ENCODE assay signal across 8 cellular contexts in the genomic region with DNA sequence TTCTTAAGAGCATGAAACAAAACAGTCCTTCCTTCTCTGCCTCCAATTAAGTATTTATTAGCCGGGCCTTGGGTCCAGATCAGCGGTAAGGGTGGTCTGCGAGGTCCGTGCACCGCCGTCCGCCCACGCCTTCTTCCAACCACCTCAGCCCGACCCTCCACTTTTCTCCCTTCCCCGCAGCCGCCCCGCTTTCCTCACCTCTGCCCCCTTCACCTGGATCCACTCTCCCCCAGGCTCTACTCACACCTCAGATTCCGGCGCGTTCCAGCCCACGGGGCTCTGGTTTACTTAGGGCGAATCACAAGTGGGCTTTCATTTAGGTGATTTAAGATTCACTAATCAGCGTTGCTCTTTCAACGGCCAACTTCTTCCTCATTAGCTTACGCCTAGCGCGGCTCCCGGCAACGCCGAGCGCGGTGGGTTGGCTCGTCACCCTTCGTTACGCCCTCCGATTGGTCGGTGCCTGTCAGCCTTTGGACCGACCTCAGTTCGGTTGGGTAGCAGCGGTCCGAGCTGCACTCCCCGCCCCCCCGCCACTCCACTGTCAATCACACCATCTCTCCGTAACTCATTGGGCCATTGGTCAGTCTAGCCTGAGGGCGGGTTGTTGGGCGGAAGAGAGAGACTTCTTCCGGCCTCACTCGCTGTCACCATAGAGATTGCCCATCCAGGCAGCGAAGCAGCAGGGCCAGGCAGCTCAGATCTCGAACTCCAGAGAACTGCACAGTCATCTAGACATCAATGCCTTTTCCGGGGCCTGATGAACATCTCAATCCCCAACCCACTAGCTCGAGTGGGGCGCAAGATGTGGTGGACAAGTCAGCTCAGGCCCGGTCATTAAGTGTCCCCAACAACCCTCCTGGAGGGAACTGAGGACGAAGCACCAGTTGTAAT. TPM values are rescaled to one million over a fixed set of nuclear protein-coding genes. Genes with fewer than 3 reads are reported as not detected.
DNase-seq lines count a peak whose midpoint lies in the region; ATAC-seq, FAIRE-seq and TF ChIP-seq lines count a peak whose summit lies in the region.

A gene (minus strand): TSS at position 286 of the 894 bp plus-strand sequence. CDS start 9,385 bp downstream, outside the sequence.

- peak within 1 kb of the TSS; percentile 33 for H2BK5ac ChIP-seq in IMR-90 (ENCODE audit: low read depth, low read length, poor library complexity, severe bottlenecking)

- no peaks in the 10 kb centered on the region; the same call in 1 of the 2 replicates for H3K9me1 ChIP-seq in IMR-90 (ENCODE audit: insufficient read depth, low read length)
- no peaks in the 10 kb centered on the region for H3K9me1 ChIP-seq in endothelial cell of umbilical vein (replicated peaks; ENCODE audit: control insufficient read depth, extremely low read depth, insufficient read depth, low read length)

- H4K20me1 ChIP-seq in IMR-90 (ENCODE audit: insufficient read depth, low read length) (no peaks in the 10 kb centered on the region), endothelial cell of umbilical vein (replicated peaks; ENCODE audit: control insufficient read depth, extremely low read depth, insufficient read depth, low read length) (no peaks in the 10 kb centered on the region)

- H3K23ac ChIP-seq in IMR-90 (ENCODE audit: low read depth, low read length), result peak within 1 kb of the TSS; percentile 73

- H3K18ac ChIP-seq in IMR-90 (ENCODE audit: low read depth, low read length), result peak within 1 kb of the TSS; percentile 26

- peak; percentile 99 for FAIRE-seq in endothelial cell of umbilical vein (lab: Jason Lieb, UNC)

- H3K27ac ChIP-seq in IMR-90 (ENCODE audit: insufficient read depth, low read length) (peak within 1 kb of the TSS; percentile 62), endothelial cell of umbilical vein (ENCODE audit: insufficient read depth, low read depth, low read length) (peak within 1 kb of the TSS; percentile 10)

- no peak within 1 kb of the TSS; the same call in 2 of the 3 replicates for H2BK15ac ChIP-seq in IMR-90 (ENCODE audit: low read depth, low read length)

- H3K4me1 ChIP-seq in IMR-90 (ENCODE audit: control insufficient read depth, insufficient read depth, low read length) (peaks cover 7% of the 10 kb centered on the region), endothelial cell of umbilical vein (ENCODE audit: control insufficient read depth, extremely low read depth, insufficient read depth, low read length) (peaks cover 6% of the 10 kb centered on the region)

- peak within 1 kb of the TSS; percentile 93 to 98 for H4K8ac ChIP-seq in IMR-90 (ENCODE audit: low read depth in 2 of 2, low read length in 2 of 2)

- peak within 1 kb of the TSS; percentile 56 for H2AK5ac ChIP-seq in IMR-90 (ENCODE audit: low read depth, low read length)

- DNase-seq in DMS 273 (lab: John Stamatoyannopoulos, UW; ENCODE audit: unreplicated experiment) (peak; percentile 98), IMR-90 (peak; percentile 99), OCI-M1 (lab: John Stamatoyannopoulos, UW) (peak; percentile 100), activated T-cell treated with anti-CD3 and anti-CD28 coated beads for 24 hours (ENCODE audit: low read depth) (peak; percentile 97), endothelial cell of umbilical vein (ENCODE audit: low read depth, low spot score) (peak; percentile 100), midbrain (lab: John Stamatoyannopoulos, UW) (peak; percentile 100)
- peak; percentile 89 to 91 for DNase-seq in stimulated activated CD8-positive, alpha-beta memory T cell treated with anti-CD3 and anti-CD28 coated beads, Interleukin-2, amount 100 ng/mL, for 1 hour (ENCODE audit: low read depth in 2 of 2)

- no peak within 1 kb of the TSS for H2BK20ac ChIP-seq in IMR-90 (ENCODE audit: low read depth, low read length)

- dilution Hi-C loops in IMR-90 (cut with HindIII; ENCODE audit: low sequenced_read_pairs, unreplicated experiment) (no loop called here), endothelial cell of umbilical vein (cut with MboI; ENCODE audit: extremely low pct_ligation_motif_present, low sequenced_read_pairs) (no loop called here)

- no peaks in the 10 kb centered on the region for H3K36me3 ChIP-seq in IMR-90 (ENCODE audit: control insufficient read depth, insufficient read depth, low read length)
- no peaks in the 10 kb centered on the region for H3K36me3 ChIP-seq in endothelial cell of umbilical vein (ENCODE audit: control insufficient read depth in 2 of 2, extremely low read depth in 1 of 2, insufficient read depth in 2 of 2, low read length in 2 of 2)

- peak within 1 kb of the TSS; percentile 98 for H4K5ac ChIP-seq in IMR-90 (ENCODE audit: low read depth, low read length)

- no TSS peak for BruUV-seq in IMR-90 (replicated peaks; lab: Mats Ljungman, UMichigan)
- BruUV-seq in endothelial cell of umbilical vein (replicated peaks; lab: Mats Ljungman, UMichigan), result no TSS peak

- peak within 1 kb of the TSS; percentile 91 for H3K14ac ChIP-seq in IMR-90 (replicated peaks; ENCODE audit: low read depth, low read length)

- POLR2A ChIA-PET in IMR-90 (lab: Charles Lee; ENCODE audit: unreplicated experiment) (interaction anchor here (0.7 to 1.4 kb wide), 3 partner anchors 13 to 20 kb away, joined by 3 read pairs; no protein-coding TSS in a partner anchor), endothelial cell of umbilical vein (lab: Charles Lee) (interaction anchor here (0.7 to 1.0 kb wide), 2 partner anchors 13 to 236 kb away, joined by 3 read pairs; no protein-coding TSS in a partner anchor)

- CTCF ChIA-PET in IMR-90 (lab: Yijun Ruan, JAX) (interaction anchor here (0.6 to 1.7 kb wide), 2 partner anchors 40 to 234 kb away, joined by 3 to 6 read pairs; no protein-coding TSS in a partner anchor), endothelial cell of umbilical vein (lab: Charles Lee) (interaction anchor here (0.6 to 4.1 kb wide), 13 partner anchors 8 to 322 kb away, joined by 3 to 17 read pairs (median 4); no protein-coding TSS in a partner anchor)

- H3K79me1 ChIP-seq in IMR-90 (ENCODE audit: low read depth in 1 of 2, low read length in 2 of 2), result peaks cover 3 to 16% of the 10 kb centered on the region in 2 experiments; a peak in 2 of 4 replicates

- peaks cover 2% of the 10 kb centered on the region for H3K79me2 ChIP-seq in endothelial cell of umbilical vein (ENCODE audit: control insufficient read depth, insufficient read depth, low read length)

- TF ChIP-seq CTCF in IMR-90 (conservative IDR thresholded peaks at IDR 0.05; ENCODE audit: low read depth, low read length), result no peak
- TF ChIP-seq CTCF in endothelial cell of umbilical vein (IDR thresholded peaks at IDR 0.05; ENCODE audit: extremely low read depth in 1 of 2, insufficient read depth in 1 of 2, low read depth in 1 of 2, low read length in 2 of 2), result no peak

- H3K27me3 ChIP-seq in IMR-90 (ENCODE audit: control insufficient read depth, insufficient read depth, low read length), result no peaks in the 10 kb centered on the region
- peaks cover under 1 to 2% of the 10 kb centered on the region in 2 experiments for H3K27me3 ChIP-seq in endothelial cell of umbilical vein (ENCODE audit: control insufficient read depth in 2 of 2, insufficient read depth in 2 of 2, low read length in 2 of 2)

- in situ Hi-C loops in IMR-90 (cut with MboI; ENCODE audit: low sequenced_read_pairs), result no loop called here

- TF ChIP-seq POLR2A in IMR-90 (IDR thresholded peaks at IDR 0.05; ENCODE audit: low read depth, low read length), result no peak; the same call in 1 of the 2 replicates
- no peak for TF ChIP-seq POLR2A in endothelial cell of umbilical vein (IDR thresholded peaks at IDR 0.05; ENCODE audit: low read depth, low read length)

- H3K4me3 ChIP-seq in IMR-90 (ENCODE audit: insufficient read depth, low read depth, low read length) (peak within 1 kb of the TSS; percentile 73), endothelial cell of umbilical vein (replicated peaks in 1 of 3; ENCODE audit: insufficient read depth in 1 of 3, low read depth in 1 of 3, low read length in 3 of 3) (peak within 1 kb of the TSS; percentile 57 to 85 (median 72))

- TF ChIP-seq RAD21 in IMR-90 (IDR thresholded peaks at IDR 0.05; ENCODE audit: low read length), result no peak

- H2AK9ac ChIP-seq in IMR-90 (replicated peaks; ENCODE audit: low read depth, low read length, poor library complexity), result peak within 1 kb of the TSS; percentile 83

- ATAC-seq in GM21528 (IDR thresholded peaks at IDR 0.05; ENCODE audit: low FRiP score, unreplicated experiment) (peak; percentile 99), IMR-90 (ENCODE audit: low read depth) (peak; percentile 99)

- peak within 1 kb of the TSS; percentile 65; the same call in 1 of the 2 replicates for H3K56ac ChIP-seq in IMR-90 (ENCODE audit: extremely low read depth, insufficient read depth, low read length)

- peak within 1 kb of the TSS; percentile 86 for H3K4ac ChIP-seq in IMR-90 (ENCODE audit: low read depth, low read length)

- peak within 1 kb of the TSS; percentile 15 for H2BK120ac ChIP-seq in IMR-90 (ENCODE audit: low read depth, low read length)

- H3K9me3 ChIP-seq in IMR-90 (ENCODE audit: control insufficient read depth, insufficient read depth, low read length) (no peaks in the 10 kb centered on the region), endothelial cell of umbilical vein (replicated peaks; ENCODE audit: control insufficient read depth, insufficient read depth, low read length) (no peaks in the 10 kb centered on the region)

- intact Hi-C loops in IMR-90 (cut with micrococcal nuclease), result no loop called here
- intact Hi-C loops in endothelial cell of umbilical vein (cut with micrococcal nuclease), result loop anchor here (1.0 to 5.0 kb wide), 6 partner anchors 20 to 489 kb away; a partner anchor contains a TSS

- peak within 1 kb of the TSS; percentile 79 for H3K9ac ChIP-seq in IMR-90 (ENCODE audit: low read depth, low read length)
- peak within 1 kb of the TSS; percentile 73 for H3K9ac ChIP-seq in endothelial cell of umbilical vein (replicated peaks; ENCODE audit: extremely low read depth, insufficient read depth, low read length)

- H3K4me2 ChIP-seq in IMR-90 (ENCODE audit: low read depth, low read length), result peak within 1 kb of the TSS; percentile 78
- peak within 1 kb of the TSS; percentile 64 for H3K4me2 ChIP-seq in endothelial cell of umbilical vein (ENCODE audit: insufficient read depth, low read length)

- peak within 1 kb of the TSS; percentile 80 for H4K91ac ChIP-seq in IMR-90 (ENCODE audit: insufficient read depth, low read depth, low read length)

- H2AFZ ChIP-seq in IMR-90 (replicated peaks; ENCODE audit: low read length, poor library complexity), result peak within 1 kb of the TSS; percentile 95
- H2AFZ ChIP-seq in endothelial cell of umbilical vein (ENCODE audit: low read depth, low read length), result peak within 1 kb of the TSS; percentile 83

- 8% methylated on average over 16 of the region's 50 CpGs; no CpG with 5 or more reads in 1 of the 2 experiments for WGBS in IMR-90 (ENCODE audit: extremely low coverage in 2 of 2, insufficient read length in 1 of 2), 2 experiments

RNA-seq across cellular contexts. Expression of the gene that starts here (rescaled TPM):
- total RNA-seq in IMR-90 (2012; rRNA removed) (19.4 and 24.4 TPM in 2 replicates), endothelial cell of umbilical vein (17.9 and 23.8 TPM in 2 replicates)
- polyA plus RNA-seq in IMR-90 (2012; rRNA removed) (17.7 and 23.0 TPM in 2 replicates), endothelial cell of umbilical vein (38.2 and 45.1 TPM in 2 replicates)
- 22.3 and 22.4 TPM in 2 replicates for polyA plus RNA-seq in IMR-90 (2012; cell fraction: cytosol; rRNA removed)
- polyA plus RNA-seq in IMR-90 (2012; cell fraction: nucleus; rRNA removed; ENCODE audit: low replicate concordance), result 16.7 and 47.5 TPM in 2 replicates
- 28.7 and 28.8 TPM in 2 replicates for polyA plus RNA-seq in endothelial cell of umbilical vein (2011; cell fraction: cytosol; rRNA removed)
- polyA plus RNA-seq in endothelial cell of umbilical vein (2011; cell fraction: nucleus; rRNA removed), result 28.4 and 37.1 TPM in 2 replicates
- polyA plus RNA-seq in endothelial cell of umbilical vein (2012), result 18.8 and 22.6 TPM in 2 replicates
- 17.9 and 21.5 TPM in 2 replicates for polyA minus RNA-seq in endothelial cell of umbilical vein
- polyA minus RNA-seq in endothelial cell of umbilical vein (2011; cell fraction: cytosol; rRNA and poly(A)+ RNA removed), result 2.6 TPM
- polyA minus RNA-seq in endothelial cell of umbilical vein (2011; cell fraction: nucleus; rRNA and poly(A)+ RNA removed), result 5.9 and 13.3 TPM in 2 replicates

Comparison
In these comparisons a context has a peak if more than half of its experiments do, and no peak if none do; other contexts are left out.
1. Peak in every context shown above with its lines: DNase-seq, ATAC-seq, H3K4me3 ChIP-seq and H3K27ac ChIP-seq.